Comparison of ENCODE assay signal across 1 cellular context in the genomic region with DNA sequence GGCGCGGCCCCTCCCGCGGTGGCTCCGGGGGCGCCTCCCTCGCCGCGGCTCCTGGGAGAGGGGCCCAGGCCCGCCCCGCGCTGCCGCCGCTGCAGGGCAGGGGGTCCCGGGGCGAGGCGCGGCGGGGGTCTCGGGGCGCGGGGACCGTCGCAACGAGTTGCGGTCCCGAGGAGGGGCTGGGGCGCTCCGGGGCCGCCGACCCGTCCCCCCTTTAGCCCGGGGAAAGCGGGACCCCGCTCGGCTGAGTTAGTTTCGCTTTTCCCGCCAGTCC.
TF ChIP-seq lines count a peak whose summit lies in the region.

No MANE protein-coding gene starts in this region.

TF ChIP-seq in K562, 482 proteins besides CTCF, POLR2A, EP300 and RAD21 (continued from another document):
- TF ChIP-seq ZBTB7A (IDR thresholded peaks at IDR 0.05; ENCODE audit: borderline replicate concordance, control insufficient read depth, low read depth, low read length) (peak; percentile 31; the same call in 1 of the 2 replicates), GTF2E2 (tag; IDR thresholded peaks at IDR 0.05) (no peak), CBX5 (IDR thresholded peaks at IDR 0.05; ENCODE audit: borderline replicate concordance, low read depth) (no peak), MYC (IDR thresholded peaks at IDR 0.05; ENCODE audit: low read depth, low read length) (no peak), MYC (CRISPR knock-in tag; IDR thresholded peaks at IDR 0.05; ENCODE audit: borderline replicate concordance, low read depth) (no peak), SUPT5H (IDR thresholded peaks at IDR 0.05) (no peak), E2F3 (CRISPR knock-in tag; IDR thresholded peaks at IDR 0.05) (no peak), STAT5A (IDR thresholded peaks at IDR 0.05; ENCODE audit: borderline replicate concordance, low read length) (no peak), RFX7 (CRISPR knock-in tag; IDR thresholded peaks at IDR 0.05) (no peak)
- TF ChIP-seq, protein P1, sequence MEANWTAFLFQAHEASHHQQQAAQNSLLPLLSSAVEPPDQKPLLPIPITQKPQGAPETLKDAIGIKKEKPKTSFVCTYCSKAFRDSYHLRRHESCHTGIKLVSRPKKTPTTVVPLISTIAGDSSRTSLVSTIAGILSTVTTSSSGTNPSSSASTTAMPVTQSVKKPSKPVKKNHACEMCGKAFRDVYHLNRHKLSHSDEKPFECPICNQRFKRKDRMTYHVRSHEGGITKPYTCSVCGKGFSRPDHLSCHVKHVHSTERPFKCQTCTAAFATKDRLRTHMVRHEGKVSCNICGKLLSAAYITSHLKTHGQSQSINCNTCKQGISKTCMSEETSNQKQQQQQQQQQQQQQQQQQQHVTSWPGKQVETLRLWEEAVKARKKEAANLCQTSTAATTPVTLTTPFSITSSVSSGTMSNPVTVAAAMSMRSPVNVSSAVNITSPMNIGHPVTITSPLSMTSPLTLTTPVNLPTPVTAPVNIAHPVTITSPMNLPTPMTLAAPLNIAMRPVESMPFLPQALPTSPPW (CRISPR knock-in tag; IDR thresholded peaks at IDR 0.05) = 0 out of 2 replicates have a peak, but pooled peaks have one; percentile 1
